1 cellular context compared by ENCODE assay signal in the genomic region with DNA sequence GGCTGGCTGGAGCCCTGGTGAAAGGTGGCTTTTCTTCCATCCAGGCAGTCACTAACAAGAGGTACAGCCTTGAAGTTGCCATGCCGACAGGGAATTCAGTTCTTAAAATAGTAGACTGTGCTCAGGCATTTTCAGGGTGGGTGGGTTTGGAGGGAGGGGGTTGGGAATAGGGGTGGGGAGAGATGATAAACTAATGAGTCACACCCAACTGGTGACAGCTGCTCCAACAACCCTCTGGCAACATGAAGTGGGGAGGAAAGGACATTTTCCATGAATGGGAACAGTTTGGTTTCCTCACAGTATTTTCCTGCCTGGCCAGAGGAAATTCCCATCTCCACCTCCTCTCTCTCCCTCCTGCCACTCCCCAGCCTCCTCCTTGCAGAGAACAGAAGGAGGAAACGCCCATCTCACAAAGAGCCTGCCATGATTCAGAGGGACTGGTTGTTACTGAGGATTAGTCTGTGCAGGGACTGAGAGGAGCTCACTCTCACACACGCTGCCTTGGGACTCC.
TF ChIP-seq lines count a peak whose summit lies in the region.

No MANE protein-coding gene starts in this region.

TF ChIP-seq in IMR-90, 13 proteins besides CTCF, POLR2A, EP300 and RAD21 (continued from another document):
- no peak for TF ChIP-seq CEBPB (IDR thresholded peaks at IDR 0.05; ENCODE audit: low read depth, low read length)
- TF ChIP-seq SMC3 (IDR thresholded peaks at IDR 0.05; ENCODE audit: low read depth, low read length), result no peak
- no peak for TF ChIP-seq RFX5 (IDR thresholded peaks at IDR 0.05; ENCODE audit: low read depth, low read length)
- TF ChIP-seq, protein P1, sequence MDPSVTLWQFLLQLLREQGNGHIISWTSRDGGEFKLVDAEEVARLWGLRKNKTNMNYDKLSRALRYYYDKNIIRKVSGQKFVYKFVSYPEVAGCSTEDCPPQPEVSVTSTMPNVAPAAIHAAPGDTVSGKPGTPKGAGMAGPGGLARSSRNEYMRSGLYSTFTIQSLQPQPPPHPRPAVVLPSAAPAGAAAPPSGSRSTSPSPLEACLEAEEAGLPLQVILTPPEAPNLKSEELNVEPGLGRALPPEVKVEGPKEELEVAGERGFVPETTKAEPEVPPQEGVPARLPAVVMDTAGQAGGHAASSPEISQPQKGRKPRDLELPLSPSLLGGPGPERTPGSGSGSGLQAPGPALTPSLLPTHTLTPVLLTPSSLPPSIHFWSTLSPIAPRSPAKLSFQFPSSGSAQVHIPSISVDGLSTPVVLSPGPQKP (IDR thresholded peaks at IDR 0.05; ENCODE audit: borderline replicate concordance, low read depth, low read length), result no peak
